ENCODE assay signal across 9 cellular contexts in the genomic region with DNA sequence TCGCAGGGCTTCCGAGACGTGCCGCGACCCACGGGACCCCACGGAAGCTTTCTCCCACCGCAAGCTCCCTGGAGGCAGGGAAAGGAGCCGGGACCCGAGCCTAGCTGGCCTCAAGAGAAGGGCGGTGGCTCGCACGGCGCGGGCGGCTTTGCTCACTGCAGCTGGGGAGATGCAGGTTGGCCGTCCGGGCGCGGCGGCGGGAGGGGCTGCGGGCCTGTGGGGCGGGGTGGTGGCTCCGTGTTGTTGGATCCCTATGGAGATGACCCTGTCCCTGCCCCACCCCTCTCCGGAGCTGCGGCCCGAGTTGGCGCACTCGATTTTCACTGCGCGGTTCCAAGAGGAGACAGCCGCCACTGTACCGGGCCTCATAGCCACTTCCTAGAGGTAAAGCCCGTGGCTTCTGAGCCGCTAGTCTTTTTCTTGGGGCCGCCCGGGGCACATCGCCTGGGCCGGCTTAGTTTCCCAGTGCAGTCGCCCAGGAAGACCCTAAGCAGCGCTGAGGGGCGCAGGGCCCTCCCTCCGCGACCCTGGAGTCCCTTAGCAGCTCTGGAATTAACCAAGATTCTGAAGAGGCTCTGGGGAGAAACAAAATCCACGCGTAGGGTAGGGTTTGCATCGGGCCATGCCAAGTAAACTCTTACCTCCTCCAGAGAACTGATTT. TPM values are rescaled to one million over a fixed set of nuclear protein-coding genes. Genes with fewer than 3 reads are reported as not detected.
A peak's percentile ranks its signal among the peaks of the same experiment; 100 is the strongest.
DNase-seq lines count a peak whose midpoint lies in the region; ATAC-seq, FAIRE-seq and TF ChIP-seq lines count a peak whose summit lies in the region.
"Had no signal": no experiment of that assay in that cellular context is flagged by ENCODE, and none has a peak within 500 bp of the region (broad histone marks: within the 10 kb centered on the region; RNA-seq: fewer than 3 reads in every experiment).

A gene with protein sequence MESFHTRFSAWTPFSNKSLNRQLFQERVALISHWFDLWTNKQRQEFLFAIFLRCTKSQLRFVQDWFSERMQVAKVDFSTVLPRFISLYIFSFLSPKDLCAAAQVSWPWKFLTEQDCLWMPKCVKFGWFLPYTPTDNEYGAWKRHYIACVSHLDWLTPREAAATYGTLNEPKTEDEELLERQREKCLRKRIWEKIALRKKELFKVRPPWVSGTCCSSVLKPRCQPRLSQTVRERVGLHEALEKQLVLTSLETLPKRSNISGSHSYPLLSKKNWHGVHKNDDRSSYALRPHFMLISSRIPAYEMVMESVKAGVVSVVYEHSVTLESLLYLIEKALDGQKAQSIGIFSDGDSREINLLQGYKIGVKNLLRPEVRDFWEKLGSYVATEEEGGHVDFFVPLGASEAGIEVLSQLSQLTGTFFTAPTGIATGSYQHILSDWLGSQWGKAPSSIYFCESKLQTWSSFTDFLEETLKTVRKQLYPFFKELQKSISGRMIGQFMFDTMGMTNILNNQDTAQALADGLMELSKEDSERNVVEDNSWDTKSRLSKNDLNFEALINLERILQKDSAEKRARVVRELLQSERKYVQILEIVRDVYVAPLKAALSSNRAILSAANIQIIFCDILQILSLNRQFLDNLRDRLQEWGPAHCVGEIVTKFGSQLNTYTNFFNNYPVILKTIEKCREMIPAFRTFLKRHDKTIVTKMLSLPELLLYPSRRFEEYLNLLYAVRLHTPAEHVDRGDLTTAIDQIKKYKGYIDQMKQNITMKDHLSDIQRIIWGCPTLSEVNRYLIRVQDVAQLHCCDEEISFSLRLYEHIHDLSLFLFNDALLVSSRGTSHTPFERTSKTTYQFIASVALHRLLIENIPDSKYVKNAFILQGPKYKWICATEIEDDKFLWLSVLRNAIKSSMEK (plus strand): TSS at position 279 of the 661 bp plus-strand sequence. CDS start 17,188 bp downstream, outside the sequence.

- no peaks in the 10 kb centered on the region for H3K27me3 ChIP-seq in bronchial epithelial cell (ENCODE audit: control insufficient read depth, insufficient read depth, low read length)
- H3K27me3 ChIP-seq in small intestine (ENCODE audit: control insufficient read depth in 2 of 2, insufficient read depth in 2 of 2, low read length in 2 of 2) = no peaks in the 10 kb centered on the region

- no peak for FAIRE-seq in bronchial epithelial cell (lab: Jason Lieb, UNC)
- FAIRE-seq in small intestine (lab: Jason Lieb, UNC) = no peak

- DNase-seq in bronchial epithelial cell (ENCODE audit: low read depth) (peak; percentile 49), iris pigment epithelial cell (ENCODE audit: low read depth) (peak; percentile 51), small intestine (peak; percentile 85), 8988T (no peak)
- DNase-seq in activated CD8-positive, alpha-beta memory T cell treated with anti-CD3 and anti-CD28 coated beads for 24 hours = no peak
- DNase-seq: central memory CD4-positive, alpha-beta T cell had no signal

- ATAC-seq in HG03066 (IDR thresholded peaks at IDR 0.05; ENCODE audit: low read depth, unreplicated experiment) (peak; percentile 50), GM21825 (IDR thresholded peaks at IDR 0.05; ENCODE audit: unreplicated experiment) (no peak), GM21381 (IDR thresholded peaks at IDR 0.05; ENCODE audit: unreplicated experiment) (no peak)

- H3K27ac ChIP-seq in small intestine (ENCODE audit: low read depth in 1 of 2, low read length in 1 of 2) = peak within 1 kb of the TSS in 1 of 2 donors; percentile 39

- H3K36me3 ChIP-seq in bronchial epithelial cell (ENCODE audit: control insufficient read depth, insufficient read depth, low read length) = no peaks in the 10 kb centered on the region
- H3K36me3 ChIP-seq in small intestine (ENCODE audit: control insufficient read depth in 2 of 2, insufficient read depth in 2 of 2, low read length in 2 of 2) = no peaks in the 10 kb centered on the region

- WGBS in small intestine, 3 donors = 6 to 23% (median 13%) methylated on average over 38 to 48 of the region's 48 CpGs

- peak within 1 kb of the TSS; percentile 26 for H3K4me3 ChIP-seq in bronchial epithelial cell (ENCODE audit: low read depth, low read length)
- H3K4me3 ChIP-seq in small intestine (ENCODE audit: low read depth in 1 of 2, low read length in 2 of 2) = peak within 1 kb of the TSS; percentile 3 to 9

- TF ChIP-seq CTCF in bronchial epithelial cell (IDR thresholded peaks at IDR 0.05; ENCODE audit: insufficient read depth, low read length, severe bottlenecking) = no peak

- H3K4me1 ChIP-seq in small intestine (ENCODE audit: control insufficient read depth in 2 of 2, insufficient read depth in 1 of 2, low read depth in 1 of 2, low read length in 1 of 2) = no peaks in the 10 kb centered on the region

- no peaks in the 10 kb centered on the region for H3K9me3 ChIP-seq in small intestine (ENCODE audit: control insufficient read depth, low read depth)

RNA-seq across cellular contexts. Expression of the gene that starts here (rescaled TPM):
- total RNA-seq in bronchial epithelial cell = 0.13 TPM in 1 of 2 replicates, not detected in the other
- polyA plus RNA-seq in small intestine = not detected

Comparison
In these comparisons a context has a peak if more than half of its experiments do, and no peak if none do; other contexts are left out.
1. Peak in DNase-seq and H3K4me3 ChIP-seq in bronchial epithelial cell; RNA of the gene not detected or under 1 TPM.
2. Peak in DNase-seq and H3K4me3 ChIP-seq in small intestine; RNA of the gene not detected or under 1 TPM.